In the genomic region with DNA sequence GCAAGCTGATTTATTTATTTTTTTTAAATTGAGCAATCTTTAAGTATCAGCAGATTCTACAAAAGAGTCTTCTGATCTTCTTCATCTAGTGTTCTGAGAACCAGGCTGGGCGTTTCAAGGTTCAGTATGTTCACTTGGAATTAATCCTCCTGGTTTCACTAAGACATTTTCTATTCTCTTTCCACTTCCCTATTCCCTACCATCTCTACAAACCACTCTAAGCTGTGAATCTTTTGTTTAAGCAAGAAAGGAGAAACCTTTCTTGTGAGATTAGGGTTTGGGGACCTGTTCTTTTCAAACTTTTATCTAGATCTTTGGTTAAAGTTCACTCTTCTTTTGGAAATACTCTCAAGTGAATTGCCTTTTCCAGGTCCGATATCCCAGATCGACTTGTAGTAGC, we compare ENCODE assay signal across 18 cellular contexts.
"Had no signal": no experiment of that assay in that cellular context is flagged by ENCODE, and none has a peak within 500 bp of the region (broad histone marks: within the 10 kb centered on the region; RNA-seq: fewer than 3 reads in every experiment).

No MANE protein-coding gene starts in this region.

- H3K36me3 ChIP-seq: thoracic aorta had no signal

- DNase-seq: activated CD4-positive, alpha-beta T cell treated with anti-CD3 and anti-CD28 coated beads, Interleukin-2, amount 50 U/mL, for 48 hours; activated CD4-positive, CD25-positive, alpha-beta regulatory T cell treated with anti-CD3 and anti-CD28 coated beads, Interleukin-2, amount 50 U/mL, for 72 hours; activated effector memory CD4-positive, alpha-beta T cell treated with Interleukin-2 at 50 U/mL for 16 hours; activated naive CD4-positive, alpha-beta T cell treated with anti-CD3 and anti-CD28 coated beads, Interleukin-2, amount 50 U/mL, for 16 hours; activated T-cell treated with anti-CD3 and anti-CD28 coated beads, Interleukin-2, amount 50 U/mL, for 4 hours; effector memory CD8-positive, alpha-beta T cell; gastrocnemius medialis; heart left ventricle; islet precursor cell; mammary epithelial cell; mucosa of descending colon; naive thymus-derived CD4-positive, alpha-beta T cell; retina; stimulated activated CD4-positive, alpha-beta T cell treated with anti-CD3 and anti-CD28 coated beads, Interleukin-12 subunit alpha, Interleukin-12 subunit beta, amount 100 ng/mL, for 4 hours; stimulated activated CD4-positive, alpha-beta T cell treated with anti-CD3 and anti-CD28 coated beads, Interleukin-2, amount 100 ng/mL, for 24 hours; T-helper 2 cell had no signal

- H3K9me3 Mint-ChIP-seq: effector memory CD8-positive, alpha-beta T cell had no signal

- H3K27ac ChIP-seq: gastrocnemius medialis, heart left ventricle, thoracic aorta had no signal

- H3K4me3 ChIP-seq: gastrocnemius medialis, heart left ventricle, mucosa of descending colon, thoracic aorta had no signal

- ATAC-seq: activated T-cell treated with anti-CD3 and anti-CD28 coated beads, Interleukin-2, amount 50 U/mL, for 4 hours; effector memory CD8-positive, alpha-beta T cell; gastrocnemius medialis; heart left ventricle; left lobe of liver; mucosa of descending colon; naive thymus-derived CD4-positive, alpha-beta T cell had no signal

- H3K4me3 Mint-ChIP-seq: activated T-cell treated with anti-CD3 and anti-CD28 coated beads, Interleukin-2, amount 50 U/mL, for 4 hours; effector memory CD8-positive, alpha-beta T cell had no signal

- H3K9me3 ChIP-seq: gastrocnemius medialis, mucosa of descending colon had no signal

- H3K27me3 Mint-ChIP-seq: effector memory CD8-positive, alpha-beta T cell; naive thymus-derived CD4-positive, alpha-beta T cell had no signal
